In the genomic region with DNA sequence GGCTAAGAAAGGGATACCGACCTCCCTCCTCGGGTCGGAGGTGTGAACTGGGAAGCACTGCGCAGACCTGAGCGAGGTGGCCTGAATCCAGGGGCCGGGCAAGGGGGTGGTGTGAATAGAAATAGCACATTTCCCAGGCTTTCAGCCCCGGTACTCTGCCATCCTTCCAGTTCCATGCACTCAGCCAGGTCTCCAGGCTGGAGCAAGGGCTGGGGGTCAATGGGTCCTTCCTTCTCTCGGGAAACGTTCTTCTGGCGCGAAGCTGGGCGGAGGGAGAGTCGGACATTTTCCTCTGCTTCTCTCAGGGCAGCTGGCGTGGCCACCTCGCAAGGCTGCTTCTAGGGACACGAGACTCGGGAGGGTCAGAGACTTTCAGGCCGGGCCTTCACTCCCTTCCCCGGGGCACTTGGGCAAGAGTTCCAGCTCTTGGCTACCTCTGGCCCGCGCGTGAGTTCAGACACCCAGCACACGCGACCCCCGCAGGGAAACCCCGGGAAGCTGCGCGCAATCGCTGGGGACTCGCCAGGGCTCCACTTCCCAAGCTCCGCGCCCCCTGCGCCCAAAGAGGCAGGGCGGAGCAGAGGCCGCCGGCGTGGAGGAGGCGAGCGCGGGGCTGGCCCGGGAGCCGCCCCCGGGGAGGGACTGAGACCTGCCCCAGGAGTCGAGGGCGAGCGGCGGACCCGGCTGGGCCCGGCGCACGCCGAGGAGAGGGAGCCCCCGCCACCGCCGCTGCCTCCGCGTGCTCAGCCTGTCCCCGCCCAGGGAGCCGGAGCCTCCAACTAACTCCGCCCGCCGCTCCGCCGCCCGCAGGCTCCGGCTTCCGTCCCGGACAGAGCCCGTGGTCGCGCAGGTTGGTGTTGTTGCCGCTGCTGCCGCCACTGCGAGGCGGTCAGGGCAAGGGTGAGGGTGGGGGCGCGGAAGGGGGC, we compare ENCODE assay signal across 8 cellular contexts. TPM values are rescaled to one million over a fixed set of nuclear protein-coding genes. Genes with fewer than 3 reads are reported as not detected.
A peak's percentile ranks its signal among the peaks of the same experiment; 100 is the strongest.
DNase-seq lines count a peak whose midpoint lies in the region; ATAC-seq, FAIRE-seq and TF ChIP-seq lines count a peak whose summit lies in the region.

PAM (plus strand) TSS at position 807 of the 926 bp plus-strand sequence. CDS start 110,891 bp downstream, outside the sequence.

- H3K4me3 ChIP-seq in fibroblast of lung (replicated peaks in 1 of 4; ENCODE audit: control extremely low read depth in 1 of 4, insufficient read depth in 1 of 4, low read depth in 3 of 4, low read length in 4 of 4) (peak within 1 kb of the TSS; percentile 76 to 97 (median 94)), stomach (peak within 1 kb of the TSS; percentile 64 to 80 (median 72))

- TF ChIP-seq EP300 in stomach (IDR thresholded peaks at IDR 0.05) = no peak

- peak within 1 kb of the TSS; percentile 69 to 88 (median 83) for H3K27ac Mint-ChIP-seq in nephron

- DNase-seq in DMS114 treated with DMSO at 0.1 percent for 48 hours (lab: John Stamatoyannopoulos, UW; ENCODE audit: unreplicated experiment) = peak; percentile 8
- DNase-seq in HTR-8/SVneo (ENCODE audit: insufficient read length, low spot score) = peak; percentile 71
- DNase-seq in RWPE1 (ENCODE audit: low spot score) = peak; percentile 82
- peak; percentile 24 to 65 for DNase-seq in activated T-helper 1 cell treated with anti-CD3 and anti-CD28 coated beads, Interleukin-2, amount 50 U/mL, for 16 hours (ENCODE audit: low read depth in 1 of 2, low spot score in 1 of 2)
- DNase-seq in fibroblast of lung (ENCODE audit: low read depth in 2 of 2) = peak; percentile 68 to 72
- peak; percentile 80 for DNase-seq in stomach

- no peaks in the 10 kb centered on the region for H3K36me3 Mint-ChIP-seq in nephron (ENCODE audit: low read depth)

- TF ChIP-seq CTCF in RWPE1 (conservative IDR thresholded peaks at IDR 0.05; ENCODE audit: low read depth) = no peak
- TF ChIP-seq CTCF in fibroblast of lung (conservative IDR thresholded peaks at IDR 0.05 in 1 of 2, IDR thresholded peaks at IDR 0.05 in 1 of 2; ENCODE audit: low read depth in 1 of 2, low read length in 2 of 2) = no peak
- TF ChIP-seq CTCF in nephron (IDR thresholded peaks at IDR 0.05; ENCODE audit: unreplicated experiment in 3 of 3) = no peak
- TF ChIP-seq CTCF in stomach (IDR thresholded peaks at IDR 0.05) = no peak

- FAIRE-seq in HTR-8/SVneo (lab: Jason Lieb, UNC) = peak; percentile 44

- peaks cover 19% of the 10 kb centered on the region for H3K27me3 Mint-ChIP-seq in nephron (ENCODE audit: low read depth)

- H2AFZ ChIP-seq in fibroblast of lung (ENCODE audit: low read length) = peak within 1 kb of the TSS; percentile 84

- H3K9me3 ChIP-seq in fibroblast of lung (ENCODE audit: control insufficient read depth, insufficient read depth, low read depth, low read length) = no peaks in the 10 kb centered on the region
- no peaks in the 10 kb centered on the region for H3K9me3 ChIP-seq in stomach

- TF ChIP-seq POLR2A in stomach (IDR thresholded peaks at IDR 0.05) = no peak

- peak; percentile 83 for ATAC-seq in GM21390 (IDR thresholded peaks at IDR 0.05; ENCODE audit: unreplicated experiment)

- POLR2A ChIA-PET in RWPE1 (lab: Yijun Ruan, JAX; ENCODE audit: low non-redundant PET) = no interaction called here

- intact Hi-C loops in stomach (cut with DNase I; ENCODE audit: low total_unique reads) = no loop called here

- peaks cover 18% of the 10 kb centered on the region for H3K4me1 Mint-ChIP-seq in nephron

- peak within 1 kb of the TSS; percentile 95 to 99 (median 99) for H3K4me3 Mint-ChIP-seq in nephron

- H3K4me1 ChIP-seq in fibroblast of lung (ENCODE audit: control insufficient read depth, extremely low read depth, insufficient read depth, low read length) = peaks cover 9% of the 10 kb centered on the region
- peaks cover 8 to 39% (median 25%) of the 10 kb centered on the region in 4 donors for H3K4me1 ChIP-seq in stomach

- H3K79me2 ChIP-seq in fibroblast of lung (ENCODE audit: control insufficient read depth, insufficient read depth, low read length) = peaks cover 27% of the 10 kb centered on the region

- CTCF ChIA-PET in RWPE1 (lab: Yijun Ruan, JAX) = interaction anchor here (0.5 to 1.9 kb wide), 5 partner anchors 26 to 124 kb away, joined by 3 to 9 read pairs (median 4); no protein-coding TSS in a partner anchor

- H3K27me3 ChIP-seq in fibroblast of lung (ENCODE audit: control insufficient read depth, insufficient read depth, low read length) = no peaks in the 10 kb centered on the region
- peaks cover 0 to 9% (median 0%) of the 10 kb centered on the region in 3 donors for H3K27me3 ChIP-seq in stomach

- H3K9me3 Mint-ChIP-seq in nephron = no peaks in the 10 kb centered on the region

- H3K27ac ChIP-seq in RWPE1 (peak within 1 kb of the TSS; percentile 70), fibroblast of lung (ENCODE audit: insufficient read depth, low read length) (peak within 1 kb of the TSS; percentile 96), stomach (peak within 1 kb of the TSS; percentile 48 to 86 (median 78))

- H4K20me1 ChIP-seq in fibroblast of lung (ENCODE audit: control insufficient read depth, extremely low read depth, insufficient read depth, low read length) = no peaks in the 10 kb centered on the region

- WGBS in stomach, 5 donors = 0 to 1% (median 1%) methylated on average over 22 to 77 of the region's 77 CpGs

- peak within 1 kb of the TSS; percentile 91 for H3K4me2 ChIP-seq in fibroblast of lung (ENCODE audit: extremely low read depth, insufficient read depth, low read length)

- H3K36me3 ChIP-seq in fibroblast of lung (ENCODE audit: control insufficient read depth, insufficient read depth, low read length) = no peaks in the 10 kb centered on the region
- no peaks in the 10 kb centered on the region for H3K36me3 ChIP-seq in stomach

- H3K9ac ChIP-seq in fibroblast of lung (ENCODE audit: insufficient read depth, low read length) = peak within 1 kb of the TSS; percentile 82

RNA-seq across cellular contexts. Expression of gene PAM, which starts in this region (rescaled TPM):
- total RNA-seq in fibroblast of lung (241 and 405 TPM in 2 replicates), stomach (100 to 1,000 TPM in 4 of 5 donors, 10 to 100 TPM in 1; 27.4 to 322 (median 218) TPM)
- polyA plus RNA-seq in fibroblast of lung (260 and 404 TPM in 2 replicates), stomach (10 to 100 TPM; 37.4 to 66.5 (median 39.1) TPM)
- polyA plus RNA-seq in fibroblast of lung (2012) = 159 and 259 TPM in 2 replicates
- polyA minus RNA-seq in fibroblast of lung (ENCODE audit: low replicate concordance) = 57.9 and 152 TPM in 2 replicates

Comparison
In these comparisons a context has a peak if more than half of its experiments do, and no peak if none do; other contexts are left out.
1. Peak in every context shown above with its lines: DNase-seq, ATAC-seq, H3K4me3 ChIP-seq and H3K27ac ChIP-seq.
2. DNase-seq: peak in every context shown above with its lines; median percentile 82 in RWPE1; 80 in stomach; 71 in HTR-8/SVneo; 70 in fibroblast of lung; 44 in activated T-helper 1 cell treated with anti-CD3 and anti-CD28 coated beads, Interleukin-2, amount 50 U/mL, for 16 hours; 8 in DMS114 treated with DMSO at 0.1 percent for 48 hours.